In genomic region chr7:152640829-152641228, GRCh38 we compare ENCODE assay signal across 19 cellular contexts.
"Had no signal": no experiment of that assay in that cellular context is flagged by ENCODE, and none has a peak within 500 bp of the region (broad histone marks: within the 10 kb centered on the region; RNA-seq: fewer than 3 reads in every experiment).

No MANE protein-coding gene starts in this region.

- H3K36me3 ChIP-seq: esophagus muscularis mucosa, gastrocnemius medialis, heart right ventricle, left lung, lower lobe of right lung had no signal

- H3K27ac ChIP-seq: coronary artery, dorsolateral prefrontal cortex, esophagus muscularis mucosa, gastrocnemius medialis, heart right ventricle, left lung, lower lobe of right lung had no signal

- DNase-seq: dermis blood vessel endothelial cell; dorsolateral prefrontal cortex; effector CD4-positive, alpha-beta T cell; effector memory CD4-positive, alpha-beta T cell; foreskin melanocyte; gastrocnemius medialis; glutamatergic neuron; head of caudate nucleus; heart right ventricle; hippocampal formation; left cardiac atrium; left lung; left ventricle myocardium superior; lower lobe of right lung; mesenchymal stem cell; mucosa of descending colon; naive B cell had no signal

- H3K4me1 ChIP-seq: esophagus muscularis mucosa, gastrocnemius medialis, heart right ventricle, left lung, lower lobe of right lung had no signal

- H3K27me3 ChIP-seq: dorsolateral prefrontal cortex, gastrocnemius medialis, heart right ventricle, left lung had no signal

- H3K4me3 ChIP-seq: coronary artery, dorsolateral prefrontal cortex, esophagus muscularis mucosa, gastrocnemius medialis, heart right ventricle, left lung, lower lobe of right lung, mucosa of descending colon had no signal

- H3K9me3 ChIP-seq: esophagus muscularis mucosa, gastrocnemius medialis, heart right ventricle, left lung, lower lobe of right lung, mucosa of descending colon had no signal

- ATAC-seq: gastrocnemius medialis, heart right ventricle, left cardiac atrium, left lung, left ventricle myocardium superior, lower lobe of right lung, mucosa of descending colon had no signal
